Comparison of ENCODE assay signal across 8 cellular contexts in genomic region chr16:27314161-27314723, GRCh38. TPM values are rescaled to one million over a fixed set of nuclear protein-coding genes. Genes with fewer than 3 reads are reported as not detected.
DNase-seq lines count a peak whose midpoint lies in the region; ATAC-seq and TF ChIP-seq lines count a peak whose summit lies in the region.

No MANE protein-coding gene starts in this region.

- peaks cover 44 to 46% of the 10 kb centered on the region in 2 donors for H3K4me1 Mint-ChIP-seq in effector memory CD8-positive, alpha-beta T cell (ENCODE audit: low read depth in 2 of 2)
- H3K4me1 Mint-ChIP-seq in stimulated activated naive B cell treated with anti-CD40 and anti-IgM and Interleukin-4, amounts not matched to agents 10 μg/mL and 1 μg/mL and 100 μg/mL, for 72 hours = peaks cover 54 to 82% of the 10 kb centered on the region in 2 donors

- peak overlapping the region; percentile 51 for H3K27ac ChIP-seq in mesodermal cell (ENCODE audit: low read depth, low read length, severe bottlenecking)

- WGBS in mesodermal cell (ENCODE audit: insufficient coverage in 2 of 2), 2 experiments = 2 to 6% methylated on average over 24 of the region's 39 CpGs

- TF ChIP-seq POLR2A in GM19193 (IDR thresholded peaks at IDR 0.05; ENCODE audit: extremely low read depth, insufficient read depth, insufficient read length) = peak; percentile 32

- H3K4me3 Mint-ChIP-seq in effector memory CD8-positive, alpha-beta T cell = peak overlapping the region; percentile 88 to 89
- H3K4me3 Mint-ChIP-seq in stimulated activated naive B cell treated with anti-CD40 and anti-IgM and Interleukin-4, amounts not matched to agents 10 μg/mL and 1 μg/mL and 100 μg/mL, for 72 hours = peak overlapping the region; percentile 96 to 98

- peak overlapping the region; percentile 84 to 94 for H3K27ac Mint-ChIP-seq in effector memory CD8-positive, alpha-beta T cell
- peak overlapping the region; percentile 96 for H3K27ac Mint-ChIP-seq in stimulated activated naive B cell treated with anti-CD40 and anti-IgM and Interleukin-4, amounts not matched to agents 10 μg/mL and 1 μg/mL and 100 μg/mL, for 72 hours

- H3K4me1 ChIP-seq in mesodermal cell (ENCODE audit: control insufficient read depth, insufficient read depth, low read length, poor library complexity, severe bottlenecking) = peaks cover 10% of the 10 kb centered on the region

- peak; percentile 49 for ATAC-seq in effector memory CD8-positive, alpha-beta T cell (replicated peaks)
- ATAC-seq in stimulated activated naive B cell treated with anti-CD40 and anti-IgM and Interleukin-4, amounts not matched to agents 10 μg/mL and 1 μg/mL and 100 μg/mL, for 72 hours (replicated peaks) = peak; percentile 45 to 52
- ATAC-seq in GM21423 (IDR thresholded peaks at IDR 0.05; ENCODE audit: unreplicated experiment) = no peak

- H3K4me3 ChIP-seq in mesodermal cell (ENCODE audit: extremely low read depth, insufficient read depth, low read length, poor library complexity, severe bottlenecking) = peak overlapping the region; percentile 79

- no peaks in the 10 kb centered on the region for H3K27me3 Mint-ChIP-seq in effector memory CD8-positive, alpha-beta T cell
- no peaks in the 10 kb centered on the region for H3K27me3 Mint-ChIP-seq in stimulated activated naive B cell treated with anti-CD40 and anti-IgM and Interleukin-4, amounts not matched to agents 10 μg/mL and 1 μg/mL and 100 μg/mL, for 72 hours

- H3K36me3 ChIP-seq in mesodermal cell (ENCODE audit: control insufficient read depth, insufficient read depth, low read length) = no peaks in the 10 kb centered on the region

- H3K9me3 Mint-ChIP-seq in effector memory CD8-positive, alpha-beta T cell = no peaks in the 10 kb centered on the region
- H3K9me3 Mint-ChIP-seq in stimulated activated naive B cell treated with anti-CD40 and anti-IgM and Interleukin-4, amounts not matched to agents 10 μg/mL and 1 μg/mL and 100 μg/mL, for 72 hours = peaks cover under 1 to 3% of the 10 kb centered on the region in 2 donors

- peak in 48 of 76 experiments; percentile 5 to 67 (median 34) for DNase-seq in HUDEP-2 (lab: John Stamatoyannopoulos, UW; ENCODE audit: unreplicated experiment in 76 of 76)
- DNase-seq in activated CD4-positive, alpha-beta T cell treated with anti-CD3 and anti-CD28 coated beads, Interleukin-2, amount 50 U/mL, for 1 hour = peak; percentile 56
- DNase-seq in effector memory CD8-positive, alpha-beta T cell = peak; percentile 35 to 42 (median 38)
- peak; percentile 80 for DNase-seq in stimulated activated naive B cell treated with anti-CD40 and anti-IgM and Interleukin-4, amounts not matched to agents 10 μg/mL and 1 μg/mL and 100 μg/mL, for 72 hours
- DNase-seq in NCI-H82 (lab: John Stamatoyannopoulos, UW) = no peak

- H3K9me3 ChIP-seq in mesodermal cell (ENCODE audit: control insufficient read depth, low read length) = no peaks in the 10 kb centered on the region

- H3K36me3 Mint-ChIP-seq in effector memory CD8-positive, alpha-beta T cell (ENCODE audit: insufficient read depth) = peaks cover 27% of the 10 kb centered on the region
- peaks cover 44 to 52% of the 10 kb centered on the region in 2 donors for H3K36me3 Mint-ChIP-seq in stimulated activated naive B cell treated with anti-CD40 and anti-IgM and Interleukin-4, amounts not matched to agents 10 μg/mL and 1 μg/mL and 100 μg/mL, for 72 hours

RNA-seq across cellular contexts. Expression of gene IL4R, which starts 0.5 kb away (rescaled TPM):
- 29.3 TPM for polyA plus RNA-seq in mesodermal cell (2013, experiment 1 of 2)
- 20.0 TPM for polyA plus RNA-seq in mesodermal cell (2013, experiment 2 of 2)

RNA-seq across cellular contexts. Expression of gene NSMCE1, which starts 45.7 kb away (rescaled TPM):
- 24.3 TPM for polyA plus RNA-seq in mesodermal cell (2013, experiment 1 of 2)
- polyA plus RNA-seq in mesodermal cell (2013, experiment 2 of 2) = 23.7 TPM
